ENCODE assay signal across 26 cellular contexts in the genomic region with DNA sequence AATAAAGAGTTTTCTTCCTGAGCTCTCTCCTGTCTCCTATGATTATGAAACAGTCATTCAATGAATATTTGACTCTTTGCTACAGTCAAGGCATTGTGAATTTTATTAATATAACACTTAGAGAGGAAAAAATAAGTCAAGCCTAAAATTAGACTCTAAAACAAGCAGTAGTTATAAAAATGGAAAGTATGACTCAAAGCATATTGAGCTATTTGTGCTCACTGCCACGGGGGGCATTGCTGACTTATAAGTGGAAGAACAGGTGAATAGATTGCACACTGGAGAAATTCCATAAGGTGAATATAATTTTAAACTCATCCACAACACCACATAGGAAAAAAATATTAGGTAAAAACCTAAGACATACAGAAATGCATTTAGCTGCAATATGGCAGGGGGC.
"Had no signal": no experiment of that assay in that cellular context is flagged by ENCODE, and none has a peak within 500 bp of the region (broad histone marks: within the 10 kb centered on the region; RNA-seq: fewer than 3 reads in every experiment).

No MANE protein-coding gene starts in this region.

- H3K36me3 Mint-ChIP-seq: activated CD4-positive, alpha-beta memory T cell treated with anti-CD3 and anti-CD28 coated beads for 36 hours; activated naive CD8-positive, alpha-beta T cell treated with anti-CD3 and anti-CD28 coated beads, Interleukin-2, amount 10 ng/mL, durations not matched to agents 7 days and 5 days; immature natural killer cell; natural killer cell treated with Interleukin-12 subunit alpha and Interleukin-12 subunit beta and Interleukin-15 and Interleukin-18, amount 100 ng/mL, for 72 hours had no signal

- DNase-seq: activated B cell treated with CpG ODN at 0.5 μM for 24 hours; activated CD4-positive, alpha-beta memory T cell treated with anti-CD3 and anti-CD28 coated beads for 36 hours; activated CD4-positive, alpha-beta T cell treated with anti-CD3 and anti-CD28 coated beads, Interleukin-2, amount 10 ng/mL, durations not matched to agents 24 days and 14 days; activated naive CD8-positive, alpha-beta T cell treated with anti-CD3 and anti-CD28 coated beads, Interleukin-2, amount 10 ng/mL, durations not matched to agents 7 days and 5 days; activated T-cell treated with anti-CD3 and anti-CD28 coated beads, Interleukin-2, amount 50 U/mL, for 48 hours; amniotic stem cell; brain microvascular endothelial cell; dorsolateral prefrontal cortex; effector memory CD4-positive, alpha-beta T cell; erythroblast; heart left ventricle; immature natural killer cell; lower lobe of right lung; mesenchymal stem cell; right cardiac atrium; spleen; stimulated activated CD4-positive, alpha-beta T cell treated with anti-CD3 and anti-CD28 coated beads, Interleukin-4, amount 100 ng/mL, for 1 hour; stimulated activated naive CD8-positive, alpha-beta T cell treated with anti-CD3 and anti-CD28 coated beads, Interleukin-15, Interleukin-2, amounts not matched to agents 100 U/mL and 50 U/mL, for 24 hours; T-helper 1 cell; testis; transverse colon had no signal

- H3K4me3 Mint-ChIP-seq: activated B cell treated with CpG ODN at 0.5 μM for 24 hours; activated CD4-positive, alpha-beta memory T cell treated with anti-CD3 and anti-CD28 coated beads for 36 hours; activated CD4-positive, alpha-beta T cell treated with anti-CD3 and anti-CD28 coated beads, Interleukin-2, amount 10 ng/mL, durations not matched to agents 24 days and 14 days; activated naive CD8-positive, alpha-beta T cell treated with anti-CD3 and anti-CD28 coated beads, Interleukin-2, amount 10 ng/mL, durations not matched to agents 7 days and 5 days; immature natural killer cell; natural killer cell treated with Interleukin-12 subunit alpha and Interleukin-12 subunit beta and Interleukin-15 and Interleukin-18, amount 100 ng/mL, for 72 hours; T-helper 2 cell treated with Interferon-gamma antibody and Interleukin-4, amounts not matched to agents 5 μg/mL and 100 μg/mL, for 36 hours had no signal

- H3K9me3 Mint-ChIP-seq: activated B cell treated with CpG ODN at 0.5 μM for 24 hours; activated CD4-positive, alpha-beta memory T cell treated with anti-CD3 and anti-CD28 coated beads for 36 hours; activated CD4-positive, alpha-beta T cell treated with anti-CD3 and anti-CD28 coated beads, Interleukin-2, amount 10 ng/mL, durations not matched to agents 24 days and 14 days; activated naive CD8-positive, alpha-beta T cell treated with anti-CD3 and anti-CD28 coated beads, Interleukin-2, amount 10 ng/mL, durations not matched to agents 7 days and 5 days; activated T-helper 2 cell treated with anti-CD3 and anti-CD28 coated beads, Interferon-gamma antibody, Interleukin-2, Interleukin-4, amounts not matched to agents 10 μg/mL and 5 μg/mL and 100 μg/mL, durations not matched to agents 14 hours and 24 hours and 36 hours; immature natural killer cell; natural killer cell treated with Interleukin-12 subunit alpha and Interleukin-12 subunit beta and Interleukin-15 and Interleukin-18, amount 100 ng/mL, for 72 hours; T-helper 2 cell treated with Interferon-gamma antibody and Interleukin-4, amounts not matched to agents 5 μg/mL and 100 μg/mL, for 36 hours had no signal

- H3K27me3 ChIP-seq: brain microvascular endothelial cell, dorsolateral prefrontal cortex, gastroesophageal sphincter, heart left ventricle, spleen, testis, transverse colon had no signal

- H3K27ac Mint-ChIP-seq: activated B cell treated with CpG ODN at 0.5 μM for 24 hours; activated CD4-positive, alpha-beta memory T cell treated with anti-CD3 and anti-CD28 coated beads for 36 hours; activated CD4-positive, alpha-beta T cell treated with anti-CD3 and anti-CD28 coated beads, Interleukin-2, amount 10 ng/mL, durations not matched to agents 24 days and 14 days; activated naive CD8-positive, alpha-beta T cell treated with anti-CD3 and anti-CD28 coated beads, Interleukin-2, amount 10 ng/mL, durations not matched to agents 7 days and 5 days; activated T-helper 2 cell treated with anti-CD3 and anti-CD28 coated beads, Interferon-gamma antibody, Interleukin-2, Interleukin-4, amounts not matched to agents 10 μg/mL and 5 μg/mL and 100 μg/mL, durations not matched to agents 14 hours and 24 hours and 36 hours; immature natural killer cell; natural killer cell treated with Interleukin-12 subunit alpha and Interleukin-12 subunit beta and Interleukin-15 and Interleukin-18, amount 100 ng/mL, for 72 hours; T-helper 2 cell treated with Interferon-gamma antibody and Interleukin-4, amounts not matched to agents 5 μg/mL and 100 μg/mL, for 36 hours had no signal

- H3K4me3 ChIP-seq: coronary artery, dorsolateral prefrontal cortex, gastroesophageal sphincter, heart left ventricle, lower lobe of right lung, spleen, testis, transverse colon had no signal

- H3K27me3 Mint-ChIP-seq: activated B cell treated with CpG ODN at 0.5 μM for 24 hours; activated CD4-positive, alpha-beta memory T cell treated with anti-CD3 and anti-CD28 coated beads for 36 hours; activated naive CD8-positive, alpha-beta T cell treated with anti-CD3 and anti-CD28 coated beads, Interleukin-2, amount 10 ng/mL, durations not matched to agents 7 days and 5 days; natural killer cell treated with Interleukin-12 subunit alpha and Interleukin-12 subunit beta and Interleukin-15 and Interleukin-18, amount 100 ng/mL, for 72 hours had no signal

- H3K36me3 ChIP-seq: brain microvascular endothelial cell, gastroesophageal sphincter, heart left ventricle, lower lobe of right lung, spleen, transverse colon had no signal

- ATAC-seq: gastroesophageal sphincter; lower lobe of right lung; natural killer cell treated with Interleukin-12 subunit alpha and Interleukin-12 subunit beta and Interleukin-15 and Interleukin-18, amount 100 ng/mL, for 72 hours; right cardiac atrium; stimulated activated naive CD8-positive, alpha-beta T cell treated with anti-CD3 and anti-CD28 coated beads, Interleukin-15, Interleukin-2, amounts not matched to agents 100 U/mL and 50 U/mL, for 24 hours had no signal
